In genomic region chr1:202348005-202348508, GRCh38 we compare ENCODE assay signal across 8 cellular contexts. TPM values are rescaled to one million over a fixed set of nuclear protein-coding genes. Genes with fewer than 3 reads are reported as not detected.
DNase-seq lines count a peak whose midpoint lies in the region; ATAC-seq and TF ChIP-seq lines count a peak whose summit lies in the region.

No MANE protein-coding gene starts in this region.

- no peaks in the 10 kb centered on the region for H3K27me3 ChIP-seq in GM06990 (replicated peaks; ENCODE audit: control insufficient read depth, insufficient read depth, low read length)
- no peaks in the 10 kb centered on the region for H3K27me3 ChIP-seq in psoas muscle (ENCODE audit: insufficient read depth in 3 of 3, low read length in 2 of 3)
- no peaks in the 10 kb centered on the region for H3K27me3 ChIP-seq in tibial nerve

- no peaks in the 10 kb centered on the region for H3K9me3 Mint-ChIP-seq in dendritic cell treated with granulocyte-macrophage colony-stimulating factor and Interleukin-4, amounts not matched to agents 40 ng/mL and 50 ng/mL, for 4 days

- peak overlapping the region; percentile 95 for H3K27ac Mint-ChIP-seq in dendritic cell treated with granulocyte-macrophage colony-stimulating factor and Interleukin-4, amounts not matched to agents 40 ng/mL and 50 ng/mL, for 4 days

- TF ChIP-seq EP300 in tibial nerve (IDR thresholded peaks at IDR 0.05) = no peak

- ATAC-seq in psoas muscle (no peak), HG02840 (IDR thresholded peaks at IDR 0.05; ENCODE audit: low FRiP score, unreplicated experiment) (no peak), left lobe of liver (no peak), GM18502 (IDR thresholded peaks at IDR 0.05; ENCODE audit: poor library complexity, unreplicated experiment) (no peak)

- H3K4me3 ChIP-seq in GM06990 (replicated peaks; ENCODE audit: low read depth, low read length) = peak overlapping the region; percentile 5; the same call in 1 of the 2 replicates
- H3K4me3 ChIP-seq in LNCaP clone FGC (ENCODE audit: low read depth, low read length) = peak overlapping the region; percentile 84; the same call in 1 of the 2 replicates
- H3K4me3 ChIP-seq in psoas muscle = peak overlapping the region; percentile 30
- H3K4me3 ChIP-seq in tibial nerve = peak overlapping the region in 1 of 4 donors; percentile 99

- peaks cover 12% of the 10 kb centered on the region for H3K36me3 Mint-ChIP-seq in dendritic cell treated with granulocyte-macrophage colony-stimulating factor and Interleukin-4, amounts not matched to agents 40 ng/mL and 50 ng/mL, for 4 days (ENCODE audit: low read depth)

- H3K4me1 ChIP-seq in psoas muscle = peaks cover 20% of the 10 kb centered on the region
- H3K4me1 ChIP-seq in tibial nerve = peaks cover 0 to 30% (median 7%) of the 10 kb centered on the region in 4 donors

- H3K9me3 ChIP-seq in psoas muscle = no peaks in the 10 kb centered on the region
- no peaks in the 10 kb centered on the region for H3K9me3 ChIP-seq in tibial nerve

- TF ChIP-seq POLR2A in tibial nerve (IDR thresholded peaks at IDR 0.05) = no peak

- no peak for DNase-seq in GM06990 (ENCODE audit: extremely low read depth, insufficient read length)
- no peak for DNase-seq in LNCaP clone FGC (ENCODE audit: low read depth)
- no peak for DNase-seq in psoas muscle
- no peak for DNase-seq in tibial nerve (ENCODE audit: low spot score in 2 of 2)
- DNase-seq in left lobe of liver (ENCODE audit: low spot score) = no peak

- H3K4me3 Mint-ChIP-seq in dendritic cell treated with granulocyte-macrophage colony-stimulating factor and Interleukin-4, amounts not matched to agents 40 ng/mL and 50 ng/mL, for 4 days = peak overlapping the region; percentile 100

- H3K27ac ChIP-seq in psoas muscle = peak overlapping the region; percentile 90
- H3K27ac ChIP-seq in tibial nerve = peak overlapping the region in 2 of 4 donors; percentile 68 to 96

- H3K36me3 ChIP-seq in GM06990 (ENCODE audit: control insufficient read depth, insufficient read depth, low read length) (no peaks in the 10 kb centered on the region), psoas muscle (ENCODE audit: insufficient read depth in 1 of 2, low read depth in 1 of 2) (no peaks in the 10 kb centered on the region), tibial nerve (no peaks in the 10 kb centered on the region)

- WGBS in psoas muscle, 3 donors = 49 to 51% (median 50%) methylated on average over 6 of the region's 6 CpGs
- WGBS in tibial nerve, 2 donors = 47 to 51% methylated on average over 6 of the region's 6 CpGs

- H3K27me3 Mint-ChIP-seq in dendritic cell treated with granulocyte-macrophage colony-stimulating factor and Interleukin-4, amounts not matched to agents 40 ng/mL and 50 ng/mL, for 4 days = no peaks in the 10 kb centered on the region

- TF ChIP-seq CTCF in GM06990 (IDR thresholded peaks at IDR 0.05; ENCODE audit: insufficient read depth, low read length, poor library complexity, severe bottlenecking) (no peak), LNCaP clone FGC (IDR thresholded peaks at IDR 0.05; ENCODE audit: control insufficient read depth, extremely low read depth, insufficient read depth) (no peak), psoas muscle (IDR thresholded peaks at IDR 0.05) (no peak), tibial nerve (IDR thresholded peaks at IDR 0.05) (no peak)

- peaks cover 38% of the 10 kb centered on the region for H3K4me1 Mint-ChIP-seq in dendritic cell treated with granulocyte-macrophage colony-stimulating factor and Interleukin-4, amounts not matched to agents 40 ng/mL and 50 ng/mL, for 4 days (ENCODE audit: low read depth)

- intact Hi-C loops in dendritic cell treated with granulocyte-macrophage colony-stimulating factor and Interleukin-4, amounts not matched to agents 40 ng/mL and 50 ng/mL, for 4 days (cut with micrococcal nuclease) = loop anchor here (10.0 kb wide), 2 partner anchors 267 to 367 kb away; partner anchors contain the start of gene SYT2
- intact Hi-C loops in psoas muscle (cut with DNase I) = loop anchor here in 1 of 2 donors (10.0 kb wide), 2 partner anchors 107 to 237 kb away; no protein-coding TSS in a partner anchor

RNA-seq across cellular contexts. Expression of gene PPP1R12B, which starts 0.4 kb away (rescaled TPM):
- total RNA-seq in psoas muscle (100 to 1,000 TPM in 3 of 4 donors, 10 to 100 TPM in 1; 86.1 to 189 (median 158) TPM), tibial nerve (100 to 1,000 TPM in 3 of 4 donors, 10 to 100 TPM in 1; 68.1 to 153 (median 116) TPM), left lobe of liver (14.6 TPM)
- polyA plus RNA-seq in psoas muscle = 10 to 100 TPM in 2 of 3 donors, 1 to 10 TPM in 1; 8.3 to 73.3 (median 18.7) TPM

RNA-seq across cellular contexts. Expression of gene UBE2T, which starts 6.3 kb away (rescaled TPM):
- total RNA-seq in psoas muscle = 10 to 100 TPM in 2 of 4 donors, 1 to 10 TPM in 2; 4.9 to 11.5 (median 7.6) TPM
- 10 to 100 TPM; 10.7 to 38.5 (median 19.6) TPM for polyA plus RNA-seq in psoas muscle
- total RNA-seq in tibial nerve = 1 to 10 TPM in 3 of 4 donors, under 1 TPM in 1; 0.87 to 2.7 (median 1.7) TPM
- total RNA-seq in left lobe of liver = 1.1 TPM
